Comparison of ENCODE assay signal across 8 cellular contexts in genomic region chr10:30687698-30688213, GRCh38. TPM values are rescaled to one million over a fixed set of nuclear protein-coding genes. Genes with fewer than 3 reads are reported as not detected.
DNase-seq lines count a peak whose midpoint lies in the region; ATAC-seq, FAIRE-seq and TF ChIP-seq lines count a peak whose summit lies in the region.

No MANE protein-coding gene starts in this region.

- CTCF ChIA-PET in activated CD4-positive, alpha-beta T cell treated with anti-CD3 and anti-CD28 coated beads, Interleukin-2, amount 10 ng/mL, durations not matched to agents 7 days and 5 days (lab: Charles Lee): interaction anchor here (0.6 to 5.1 kb wide), 15 partner anchors 9 to 1100 kb away, joined by 3 to 35 read pairs (median 3); no protein-coding TSS in a partner anchor
- CTCF ChIA-PET in HepG2 (lab: Yijun Ruan, JAX; ENCODE audit: low intra/inter-chr PET ratio, low total read pairs): interaction anchor here (1.7 kb wide), 1 partner anchor 9 kb away, joined by 4 read pairs; no protein-coding TSS in a partner anchor

- no peak overlapping the region for H3K4me2 ChIP-seq in HepG2 (ENCODE audit: low read depth, low read length)

- ATAC-seq in HG02763 (IDR thresholded peaks at IDR 0.05; ENCODE audit: unreplicated experiment): peak; percentile 73
- ATAC-seq in HepG2: peak; percentile 90
- ATAC-seq in HG03342 (IDR thresholded peaks at IDR 0.05; ENCODE audit: unreplicated experiment): no peak

- peak overlapping the region; percentile 1 for H3K27ac Mint-ChIP-seq in activated CD4-positive, alpha-beta T cell treated with anti-CD3 and anti-CD28 coated beads, Interleukin-2, amount 10 ng/mL, durations not matched to agents 7 days and 5 days

- H3K27ac ChIP-seq in colonic mucosa (no peak overlapping the region), HepG2 (ENCODE audit: extremely low read length, insufficient read depth, low read length) (no peak overlapping the region)

- POLR2A ChIA-PET in activated CD4-positive, alpha-beta T cell treated with anti-CD3 and anti-CD28 coated beads, Interleukin-2, amount 10 ng/mL, durations not matched to agents 7 days and 5 days (lab: Charles Lee): interaction anchor here (0.5 kb wide), 1 partner anchor 338 kb away, joined by 5 read pairs; the partner anchor contains the start of gene MTPAP
- POLR2A ChIA-PET in HepG2 (lab: Yijun Ruan, JAX): no interaction called here

- H3K9me3 Mint-ChIP-seq in activated CD4-positive, alpha-beta T cell treated with anti-CD3 and anti-CD28 coated beads, Interleukin-2, amount 10 ng/mL, durations not matched to agents 7 days and 5 days: peaks cover 7% of the 10 kb centered on the region

- H2AFZ ChIP-seq in HepG2 (ENCODE audit: low read length): no peak overlapping the region

- no peak overlapping the region for H3K4me3 ChIP-seq in colonic mucosa
- no peak overlapping the region for H3K4me3 ChIP-seq in HepG2 (replicated peaks in 1 of 3; ENCODE audit: insufficient read depth in 1 of 3, low read depth in 2 of 3, low read length in 3 of 3)

- no peaks in the 10 kb centered on the region for H3K27me3 Mint-ChIP-seq in activated CD4-positive, alpha-beta T cell treated with anti-CD3 and anti-CD28 coated beads, Interleukin-2, amount 10 ng/mL, durations not matched to agents 7 days and 5 days

- no TSS peak for BruUV-seq in HepG2 (replicated peaks; lab: Mats Ljungman, UMichigan)

- H3K4me1 Mint-ChIP-seq in activated CD4-positive, alpha-beta T cell treated with anti-CD3 and anti-CD28 coated beads, Interleukin-2, amount 10 ng/mL, durations not matched to agents 7 days and 5 days: peaks cover 44% of the 10 kb centered on the region

- no peaks in the 10 kb centered on the region for H3K9me3 ChIP-seq in colonic mucosa
- no peaks in the 10 kb centered on the region for H3K9me3 ChIP-seq in HepG2 (ENCODE audit: low read length)

- DNase-seq in GDM1 (lab: John Stamatoyannopoulos, UW): peak; percentile 17
- peak; percentile 44 for DNase-seq in NCI-H446 treated with DMSO at 0.1 percent for 48 hours (lab: John Stamatoyannopoulos, UW)
- DNase-seq in activated CD4-positive, alpha-beta T cell treated with anti-CD3 and anti-CD28 coated beads, Interleukin-2, amount 10 ng/mL, durations not matched to agents 7 days and 5 days: peak; percentile 81
- peak; percentile 76 for DNase-seq in colonic mucosa
- peak; percentile 40 for DNase-seq in HepG2 (ENCODE audit: low spot score)
- DNase-seq in stimulated activated CD4-positive, alpha-beta T cell treated with anti-CD3 and anti-CD28 coated beads, TNF-alpha, amount 100 ng/mL, for 24 hours (ENCODE audit: low read depth in 3 of 3): peak; percentile 69 to 79 (median 72)

- H3K36me3 Mint-ChIP-seq in activated CD4-positive, alpha-beta T cell treated with anti-CD3 and anti-CD28 coated beads, Interleukin-2, amount 10 ng/mL, durations not matched to agents 7 days and 5 days (ENCODE audit: low read depth): peaks cover 2% of the 10 kb centered on the region

- H3K9ac ChIP-seq in colonic mucosa (ENCODE audit: low read depth in 2 of 2, low read length in 2 of 2): no peak overlapping the region
- no peak overlapping the region for H3K9ac ChIP-seq in HepG2 (ENCODE audit: insufficient read depth, low read depth, low read length)

- peak; percentile 63 for FAIRE-seq in HepG2 (lab: Jason Lieb, UNC)

- H4K20me1 ChIP-seq in HepG2 (ENCODE audit: insufficient read depth, low read length): no peaks in the 10 kb centered on the region

- in situ Hi-C loops in HepG2 (cut with HindIII; ENCODE audit: extremely low pct_ligation_motif_present, low pct_unique_long_range_greater_than_20kb): loop anchor here (5.0 kb wide), 1 partner anchor 1190 kb away; no protein-coding TSS in a partner anchor

- no peaks in the 10 kb centered on the region for H3K4me1 ChIP-seq in colonic mucosa
- H3K4me1 ChIP-seq in HepG2 (ENCODE audit: insufficient read depth, low read length): no peaks in the 10 kb centered on the region

- TF ChIP-seq RAD21 in HepG2 (CRISPR knock-in tag; IDR thresholded peaks at IDR 0.05): peak; percentile 36

- TF ChIP-seq CTCF in colonic mucosa (IDR thresholded peaks at IDR 0.05) (peak; percentile 85), HepG2 (CRISPR knock-in tag; IDR thresholded peaks at IDR 0.05) (peak; percentile 77)

- no peaks in the 10 kb centered on the region for H3K36me3 ChIP-seq in colonic mucosa
- H3K36me3 ChIP-seq in HepG2 (replicated peaks in 1 of 2; ENCODE audit: control insufficient read depth in 1 of 2, insufficient read depth in 2 of 2, low read length in 2 of 2): no peaks in the 10 kb centered on the region

- no peaks in the 10 kb centered on the region for H3K79me2 ChIP-seq in HepG2 (ENCODE audit: insufficient read depth, low read length)

- 2% methylated on average over 7 of the region's 7 CpGs for WGBS in HepG2 (ENCODE audit: low lambda C conversion rate)

- H3K27me3 ChIP-seq in colonic mucosa (no peaks in the 10 kb centered on the region), HepG2 (ENCODE audit: control insufficient read depth in 1 of 2, insufficient read depth in 2 of 2, low read length in 2 of 2) (peaks cover 0 to 34% of the 10 kb centered on the region in 2 experiments; a peak in 1 of 5 replicates)

- intact Hi-C loops in colonic mucosa (cut with DNase I): no loop called here
- intact Hi-C loops in HepG2 (cut with micrococcal nuclease; ENCODE audit: unreplicated experiment): no loop called here

- no peak for TF ChIP-seq POLR2A in HepG2 (IDR thresholded peaks at IDR 0.05; ENCODE audit: insufficient read depth in 1 of 2, low read depth in 2 of 2, low read length in 2 of 2)

- no peak for TF ChIP-seq EP300 in HepG2 (IDR thresholded peaks at IDR 0.05; ENCODE audit: low read depth in 2 of 2, low read length in 2 of 2)
- no peak for TF ChIP-seq EP300 in HepG2 (CRISPR knock-in tag; IDR thresholded peaks at IDR 0.05; ENCODE audit: borderline replicate concordance)

- H3K4me3 Mint-ChIP-seq in activated CD4-positive, alpha-beta T cell treated with anti-CD3 and anti-CD28 coated beads, Interleukin-2, amount 10 ng/mL, durations not matched to agents 7 days and 5 days: no peak overlapping the region

TF ChIP-seq in HepG2, 621 proteins besides CTCF, POLR2A, EP300 and RAD21:
- TF ChIP-seq ZMYM4 (CRISPR knock-in tag; IDR thresholded peaks at IDR 0.05) (0 out of 2 replicates have a peak, but pooled peaks have one; percentile 27), ZNF124 (CRISPR knock-in tag; IDR thresholded peaks at IDR 0.05) (0 out of 2 replicates have a peak, but pooled peaks have one; percentile 29), ZFP36 (IDR thresholded peaks at IDR 0.05; ENCODE audit: borderline replicate concordance, low read depth, low read length, partially characterized antibody) (peak; percentile 36), ATF7 (IDR thresholded peaks at IDR 0.05) (peak; percentile 72), ATF7 (CRISPR knock-in tag; IDR thresholded peaks at IDR 0.05) (no peak), RFX3 (CRISPR knock-in tag; IDR thresholded peaks at IDR 0.05) (peak; percentile 34), ZBTB33 (CRISPR knock-in tag; IDR thresholded peaks at IDR 0.05) (no peak), SMC3 (IDR thresholded peaks at IDR 0.05; ENCODE audit: low read length) (peak; percentile 29; the same call in 1 of the 2 replicates), STAG1 (CRISPR knock-in tag; IDR thresholded peaks at IDR 0.05) (peak; percentile 64), XRCC5 (optimal IDR thresholded peaks at IDR 0.05; ENCODE audit: low read length) (peak; percentile 75), ZNF382 (CRISPR knock-in tag; IDR thresholded peaks at IDR 0.05; ENCODE audit: borderline replicate concordance) (no peak)

RNA-seq across cellular contexts. Expression of gene LYZL2, which starts 58.2 kb away (rescaled TPM):
- total RNA-seq in activated CD4-positive, alpha-beta T cell treated with anti-CD3 and anti-CD28 coated beads, Interleukin-2, amount 10 ng/mL, durations not matched to agents 7 days and 5 days: not detected
- total RNA-seq in colonic mucosa (not detected), HepG2 (2016; rRNA removed; fragmentation: Illumina TruSeq; extraction: Trizol) (0.20 TPM in 1 of 2 replicates, not detected in the other)
- not detected in 2 replicates for total RNA-seq in HepG2 (2016; cell fraction: cytosol; rRNA removed; fragmentation: Illumina TruSeq; extraction: Trizol; ENCODE audit: low read depth)
- total RNA-seq in HepG2 (2016; cell fraction: insoluble cytoplasmic fraction; rRNA removed; fragmentation: Illumina TruSeq; extraction: Trizol): not detected in 2 replicates
- total RNA-seq in HepG2 (2016; cell fraction: membrane; rRNA removed; fragmentation: Illumina TruSeq; extraction: Trizol): not detected in 2 replicates
- not detected in 2 replicates for total RNA-seq in HepG2 (2016; cell fraction: nucleus; rRNA removed; fragmentation: Illumina TruSeq; extraction: Trizol)
- polyA plus RNA-seq in HepG2 (2011; rRNA removed): 0.31 and 0.63 TPM in 2 replicates
- 0.31 and 0.59 TPM in 2 replicates for polyA plus RNA-seq in HepG2 (2011; cell fraction: cytosol; rRNA removed)
- 0.24 and 0.85 TPM in 2 replicates for polyA plus RNA-seq in HepG2 (2011; cell fraction: nucleus; rRNA removed)
- 0.31 TPM in 1 of 2 replicates, not detected in the other for polyA plus RNA-seq in HepG2 (2012)
- 0.14 TPM in 1 of 2 replicates, not detected in the other for polyA plus RNA-seq in HepG2 (2016; cell fraction: cytosol; fragmentation: Illumina TruSeq; extraction: Trizol; ENCODE audit: low read depth)
- not detected in 2 replicates for polyA plus RNA-seq in HepG2 (2016; cell fraction: insoluble cytoplasmic fraction; fragmentation: Illumina TruSeq; extraction: Trizol; ENCODE audit: low read depth)
- polyA plus RNA-seq in HepG2 (2016; cell fraction: membrane; fragmentation: Illumina TruSeq; extraction: Trizol; ENCODE audit: low read depth): not detected in 2 replicates
- polyA plus RNA-seq in HepG2 (2016; cell fraction: nucleus; fragmentation: Illumina TruSeq; extraction: Trizol; ENCODE audit: insufficient read depth, low read depth): 0.85 TPM in 1 of 2 replicates, not detected in the other
- polyA minus RNA-seq in HepG2 (2011; rRNA and poly(A)+ RNA removed; ENCODE audit: low replicate concordance): not detected in 2 replicates
- not detected in 2 replicates for polyA minus RNA-seq in HepG2 (2011; cell fraction: cytosol; rRNA and poly(A)+ RNA removed)
- polyA minus RNA-seq in HepG2 (2011; cell fraction: nucleus; rRNA and poly(A)+ RNA removed): 1.2 TPM in 1 of 2 replicates, not detected in the other

Comparison
In these comparisons a context has a peak if more than half of its experiments do, and no peak if none do; other contexts are left out.
1. DNase-seq: peak in every context shown above with its lines; median percentile 81 in activated CD4-positive, alpha-beta T cell treated with anti-CD3 and anti-CD28 coated beads, Interleukin-2, amount 10 ng/mL, durations not matched to agents 7 days and 5 days; 76 in colonic mucosa; 72 in stimulated activated CD4-positive, alpha-beta T cell treated with anti-CD3 and anti-CD28 coated beads, TNF-alpha, amount 100 ng/mL, for 24 hours; 44 in NCI-H446 treated with DMSO at 0.1 percent for 48 hours; 40 in HepG2; 17 in GDM1.